ENCODE assay signal across 11 cellular contexts in the genomic region with DNA sequence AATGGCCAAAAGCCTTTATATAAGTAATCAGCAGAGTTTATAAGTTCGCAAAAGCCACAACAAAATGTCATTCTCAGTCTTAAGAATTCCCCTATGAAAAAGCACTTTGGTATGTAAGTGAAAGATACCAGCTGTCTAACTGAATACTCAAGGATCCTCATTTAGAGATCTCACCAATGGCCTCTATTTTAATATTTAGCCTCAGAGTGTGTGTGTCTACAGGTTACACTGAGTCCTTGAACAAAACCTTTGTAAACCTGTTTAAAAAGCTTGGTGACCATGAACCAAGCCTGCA. TPM values are rescaled to one million over a fixed set of nuclear protein-coding genes. Genes with fewer than 3 reads are reported as not detected.
"Had no signal": no experiment of that assay in that cellular context is flagged by ENCODE, and none has a peak within 500 bp of the region (broad histone marks: within the 10 kb centered on the region; RNA-seq: fewer than 3 reads in every experiment).

No MANE protein-coding gene starts in this region.

RNA-seq across cellular contexts. Expression of a gene that starts 1.5 kb away (rescaled TPM):
- total RNA-seq: chondrocyte; gastrocnemius medialis; left lung; lower lobe of right lung; naive thymus-derived CD8-positive, alpha-beta T cell; neural crest cell; pancreas; prostate gland; sciatic nerve; suprapubic skin; upper lobe of right lung had no signal
- polyA plus RNA-seq: naive thymus-derived CD8-positive, alpha-beta T cell had no signal

RNA-seq across cellular contexts. Expression of a gene that starts 46.9 kb away (rescaled TPM):
- total RNA-seq: chondrocyte; gastrocnemius medialis; left lung; lower lobe of right lung; naive thymus-derived CD8-positive, alpha-beta T cell; neural crest cell; pancreas; sciatic nerve; suprapubic skin; upper lobe of right lung had no signal
- polyA plus RNA-seq: naive thymus-derived CD8-positive, alpha-beta T cell; pancreas had no signal
